12 cellular contexts compared by ENCODE assay signal in genomic region chr1:234618726-234619049, GRCh38. TPM values are rescaled to one million over a fixed set of nuclear protein-coding genes. Genes with fewer than 3 reads are reported as not detected.
DNase-seq lines count a peak whose midpoint lies in the region; ATAC-seq, FAIRE-seq and TF ChIP-seq lines count a peak whose summit lies in the region.
"Had no signal": no experiment of that assay in that cellular context is flagged by ENCODE, and none has a peak within 500 bp of the region (broad histone marks: within the 10 kb centered on the region; RNA-seq: fewer than 3 reads in every experiment).

No MANE protein-coding gene starts in this region.

- H3K4me2 ChIP-seq in skeletal muscle satellite cell (ENCODE audit: low read length): peak overlapping the region; percentile 42

- H3K27me3 Mint-ChIP-seq in T-helper 17 cell: no peaks in the 10 kb centered on the region
- H3K27me3 Mint-ChIP-seq in activated naive CD4-positive, alpha-beta T cell treated with anti-CD3 and anti-CD28 coated beads for 36 hours (ENCODE audit: low read depth): no peaks in the 10 kb centered on the region

- H3K9me3 ChIP-seq in adipocyte (ENCODE audit: control insufficient read depth, low read length) (no peaks in the 10 kb centered on the region), kidney (ENCODE audit: control insufficient read depth in 1 of 2, low read length in 2 of 2) (no peaks in the 10 kb centered on the region), skeletal muscle satellite cell (replicated peaks; ENCODE audit: low read length) (no peaks in the 10 kb centered on the region), T-helper 17 cell (ENCODE audit: control insufficient read depth, low read length, poor library complexity, severe bottlenecking) (peaks cover 1% of the 10 kb centered on the region)

- peak overlapping the region; percentile 24 to 55 for H3K27ac ChIP-seq in kidney (ENCODE audit: low read depth in 2 of 2, low read length in 2 of 2)

- H3K9ac ChIP-seq in adipocyte (ENCODE audit: low read length): peak overlapping the region; percentile 85
- H3K9ac ChIP-seq in kidney (ENCODE audit: low read length in 2 of 2): peak overlapping the region in 1 of 2 donors; percentile 41
- H3K9ac ChIP-seq in skeletal muscle satellite cell (ENCODE audit: low read depth, low read length): peak overlapping the region; percentile 80

- TF ChIP-seq POLR2A in GM12891 (IDR thresholded peaks at IDR 0.05; ENCODE audit: low read depth, low read length): no peak

- CTCF ChIA-PET in activated naive CD4-positive, alpha-beta T cell treated with anti-CD3 and anti-CD28 coated beads for 36 hours (lab: Charles Lee): no interaction called here

- no peaks in the 10 kb centered on the region for H3K9me3 Mint-ChIP-seq in activated naive CD4-positive, alpha-beta T cell treated with anti-CD3 and anti-CD28 coated beads for 36 hours
- H3K9me3 Mint-ChIP-seq: activated naive CD8-positive, alpha-beta T cell treated with anti-CD3 and anti-CD28 coated beads for 36 hours had no signal

- no peak overlapping the region for H3K27ac Mint-ChIP-seq in T-helper 17 cell
- H3K27ac Mint-ChIP-seq in activated naive CD4-positive, alpha-beta T cell treated with anti-CD3 and anti-CD28 coated beads for 36 hours: no peak overlapping the region
- H3K27ac Mint-ChIP-seq: activated naive CD8-positive, alpha-beta T cell treated with anti-CD3 and anti-CD28 coated beads for 36 hours had no signal

- ATAC-seq in T-helper 17 cell: no peak

- H3K4me1 ChIP-seq in adipocyte (ENCODE audit: control insufficient read depth, insufficient read depth, low read length): peaks cover 76% of the 10 kb centered on the region
- H3K4me1 ChIP-seq in kidney (ENCODE audit: control insufficient read depth in 1 of 2, insufficient read depth in 1 of 2, low read depth in 1 of 2, low read length in 2 of 2): peaks cover 15 to 44% of the 10 kb centered on the region in 2 donors
- H3K4me1 ChIP-seq in skeletal muscle satellite cell (ENCODE audit: control insufficient read depth, insufficient read depth, low read length): peaks cover 77% of the 10 kb centered on the region

- FAIRE-seq in kidney (lab: Jason Lieb, UNC): no peak
- no peak for FAIRE-seq in GM12891 (lab: Jason Lieb, UNC)

- intact Hi-C loops in kidney (cut with DNase I): loop anchor here (10.0 kb wide), 3 partner anchors 106 to 366 kb away; no protein-coding TSS in a partner anchor
- intact Hi-C loops in activated naive CD4-positive, alpha-beta T cell treated with anti-CD3 and anti-CD28 coated beads for 36 hours (cut with micrococcal nuclease): no loop called here

- H3K36me3 Mint-ChIP-seq in T-helper 17 cell (ENCODE audit: low read depth): no peaks in the 10 kb centered on the region
- H3K36me3 Mint-ChIP-seq in activated naive CD4-positive, alpha-beta T cell treated with anti-CD3 and anti-CD28 coated beads for 36 hours (ENCODE audit: low read depth): no peaks in the 10 kb centered on the region
- H3K36me3 Mint-ChIP-seq: activated naive CD8-positive, alpha-beta T cell treated with anti-CD3 and anti-CD28 coated beads for 36 hours had no signal

- peak; percentile 11 for DNase-seq in HCEC 1CT
- no peak for DNase-seq in adipocyte (ENCODE audit: low read depth)
- no peak for DNase-seq in kidney
- no peak for DNase-seq in T-helper 17 cell
- no peak for DNase-seq in GM12891 (ENCODE audit: insufficient read length, low spot score)
- no peak for DNase-seq in DMS79 (lab: John Stamatoyannopoulos, UW)
- DNase-seq in activated naive CD4-positive, alpha-beta T cell treated with anti-CD3 and anti-CD28 coated beads for 36 hours: no peak
- DNase-seq: activated CD4-positive, alpha-beta T cell treated with anti-CD3 and anti-CD28 coated beads, Interleukin-2, amount 50 U/mL, for 4 hours; activated naive CD8-positive, alpha-beta T cell treated with anti-CD3 and anti-CD28 coated beads for 36 hours; Kasumi-1; NCI-H526 had no signal

- TF ChIP-seq CTCF in kidney (IDR thresholded peaks at IDR 0.05; ENCODE audit: borderline replicate concordance, extremely low read depth, insufficient read depth): no peak

- H3K4me3 ChIP-seq in adipocyte (ENCODE audit: low read length) (peak overlapping the region; percentile 10), kidney (ENCODE audit: low read length in 2 of 2) (no peak overlapping the region), skeletal muscle satellite cell (ENCODE audit: low read length) (no peak overlapping the region)

- H3K27me3 ChIP-seq in adipocyte (replicated peaks; ENCODE audit: control insufficient read depth, insufficient read depth, low read length) (no peaks in the 10 kb centered on the region), skeletal muscle satellite cell (ENCODE audit: control insufficient read depth, insufficient read depth, low read length) (no peaks in the 10 kb centered on the region)

- no peak overlapping the region for H3K4me3 Mint-ChIP-seq in T-helper 17 cell
- H3K4me3 Mint-ChIP-seq in activated naive CD4-positive, alpha-beta T cell treated with anti-CD3 and anti-CD28 coated beads for 36 hours: no peak overlapping the region
- H3K4me3 Mint-ChIP-seq: activated naive CD8-positive, alpha-beta T cell treated with anti-CD3 and anti-CD28 coated beads for 36 hours had no signal

- peaks cover 6% of the 10 kb centered on the region for H3K4me1 Mint-ChIP-seq in T-helper 17 cell
- H3K4me1 Mint-ChIP-seq in activated naive CD4-positive, alpha-beta T cell treated with anti-CD3 and anti-CD28 coated beads for 36 hours (ENCODE audit: low read depth): peaks cover 24% of the 10 kb centered on the region

- H3K36me3 ChIP-seq in adipocyte (ENCODE audit: control insufficient read depth, insufficient read depth, low read length, severe bottlenecking) (no peaks in the 10 kb centered on the region), kidney (ENCODE audit: control insufficient read depth in 1 of 2, insufficient read depth in 2 of 2, low read length in 2 of 2) (no peaks in the 10 kb centered on the region), skeletal muscle satellite cell (ENCODE audit: insufficient read depth, low read length) (no peaks in the 10 kb centered on the region)

TF ChIP-seq in GM12891, 5 proteins besides CTCF, POLR2A, EP300 and RAD21:
- TF ChIP-seq POU2F2 (IDR thresholded peaks at IDR 0.05; ENCODE audit: low read depth, low read length) (no peak), PAX5 (IDR thresholded peaks at IDR 0.05; ENCODE audit: insufficient read depth, low read length, severe bottlenecking) (no peak), SPI1 (IDR thresholded peaks at IDR 0.05; ENCODE audit: low read depth, low read length) (no peak), POLR2AphosphoS5 (IDR thresholded peaks at IDR 0.05; ENCODE audit: low read depth, low read length) (no peak), TAF1 (IDR thresholded peaks at IDR 0.05; ENCODE audit: low read depth, low read length) (no peak)

RNA-seq across cellular contexts. Expression of gene IRF2BP2, which starts 8.7 kb away (rescaled TPM):
- total RNA-seq in kidney (130 TPM), T-helper 17 cell (100 to 1,000 TPM; 463 to 482 TPM)
- polyA plus RNA-seq in kidney (ENCODE audit: insufficient read depth, low read depth, low replicate concordance): 53.8 TPM
- total RNA-seq in skeletal muscle satellite cell (2012; rRNA removed): 61.6 and 73.8 TPM in 2 replicates
- 99.5 TPM for polyA plus RNA-seq in GM12891 (2012; ENCODE audit: low read depth, missing spikeins)
- 100 to 1,000 TPM in 1 of 2 experiments, 10 to 100 TPM in 1; 99.6 to 107 TPM for total RNA-seq in activated naive CD4-positive, alpha-beta T cell treated with anti-CD3 and anti-CD28 coated beads for 36 hours
